In genomic region chr1:228515200-228515834, GRCh38 we compare ENCODE assay signal across 7 cellular contexts. TPM values are rescaled to one million over a fixed set of nuclear protein-coding genes. Genes with fewer than 3 reads are reported as not detected.
A peak's percentile ranks its signal among the peaks of the same experiment; 100 is the strongest.
DNase-seq lines count a peak whose midpoint lies in the region; ATAC-seq and TF ChIP-seq lines count a peak whose summit lies in the region.

No MANE protein-coding gene starts in this region.

- TF ChIP-seq CTCF in HEK293 (tag by site-specific recombination; IDR thresholded peaks at IDR 0.05) (peak; percentile 89), mesothelial cell of epicardium (IDR thresholded peaks at IDR 0.05; ENCODE audit: unreplicated experiment) (peak; percentile 66)

- no peaks in the 10 kb centered on the region for H3K9me3 ChIP-seq in HEK293 (ENCODE audit: control insufficient read depth, insufficient read depth, low read depth, low read length)

- POLR2A ChIA-PET in HEK293 (lab: Yijun Ruan, JAX), result no interaction called here

- peaks cover 1% of the 10 kb centered on the region for H3K9me3 Mint-ChIP-seq in mesothelial cell of epicardium

- no peak for ATAC-seq in GM21515 (IDR thresholded peaks at IDR 0.05; ENCODE audit: unreplicated experiment)

- no peak overlapping the region for H3K27ac Mint-ChIP-seq in mesothelial cell of epicardium

- H3K27ac ChIP-seq in HEK293 (ENCODE audit: extremely low read depth, low read depth, low read length) (no peak overlapping the region), caudate nucleus (ENCODE audit: low read depth, low read length) (no peak overlapping the region)

- no peak overlapping the region for H3K4me3 ChIP-seq in HEK293 (ENCODE audit: low read depth, low read length)

- no peaks in the 10 kb centered on the region for H3K36me3 ChIP-seq in HEK293 (ENCODE audit: control insufficient read depth in 2 of 2, insufficient read depth in 1 of 2, low read length in 2 of 2)

- no peak overlapping the region for H3K4me3 Mint-ChIP-seq in mesothelial cell of epicardium

- H3K27me3 Mint-ChIP-seq in mesothelial cell of epicardium (ENCODE audit: low read depth), result peaks cover 84% of the 10 kb centered on the region

- H3K4me1 Mint-ChIP-seq in mesothelial cell of epicardium, result no peaks in the 10 kb centered on the region

- CTCF ChIA-PET in HEK293 (lab: Yijun Ruan, JAX), result interaction anchor here (0.5 to 3.5 kb wide), 16 partner anchors 11 to 638 kb away, joined by 3 to 21 read pairs (median 4); no protein-coding TSS in a partner anchor

- no peaks in the 10 kb centered on the region for H3K36me3 Mint-ChIP-seq in mesothelial cell of epicardium

- DNase-seq in DMS114 treated with DMSO at 0.1 percent for 48 hours (lab: John Stamatoyannopoulos, UW; ENCODE audit: unreplicated experiment) (peak; percentile 45), SKM-1 (lab: John Stamatoyannopoulos, UW; ENCODE audit: unreplicated experiment) (peak; percentile 43), mesothelial cell of epicardium (ENCODE audit: low spot score in 2 of 2, unreplicated experiment in 2 of 2) (peak in 1 of 2 experiments; percentile 36), caudate nucleus (lab: John Stamatoyannopoulos, UW) (no peak)
- DNase-seq in effector CD4-positive, alpha-beta T cell, result peak; percentile 28

- H3K4me1 ChIP-seq in HEK293 (ENCODE audit: control insufficient read depth, insufficient read depth, low read length), result no peaks in the 10 kb centered on the region

TF ChIP-seq in HEK293, 187 proteins besides CTCF, POLR2A, EP300 and RAD21:
- TF ChIP-seq, protein P1, sequence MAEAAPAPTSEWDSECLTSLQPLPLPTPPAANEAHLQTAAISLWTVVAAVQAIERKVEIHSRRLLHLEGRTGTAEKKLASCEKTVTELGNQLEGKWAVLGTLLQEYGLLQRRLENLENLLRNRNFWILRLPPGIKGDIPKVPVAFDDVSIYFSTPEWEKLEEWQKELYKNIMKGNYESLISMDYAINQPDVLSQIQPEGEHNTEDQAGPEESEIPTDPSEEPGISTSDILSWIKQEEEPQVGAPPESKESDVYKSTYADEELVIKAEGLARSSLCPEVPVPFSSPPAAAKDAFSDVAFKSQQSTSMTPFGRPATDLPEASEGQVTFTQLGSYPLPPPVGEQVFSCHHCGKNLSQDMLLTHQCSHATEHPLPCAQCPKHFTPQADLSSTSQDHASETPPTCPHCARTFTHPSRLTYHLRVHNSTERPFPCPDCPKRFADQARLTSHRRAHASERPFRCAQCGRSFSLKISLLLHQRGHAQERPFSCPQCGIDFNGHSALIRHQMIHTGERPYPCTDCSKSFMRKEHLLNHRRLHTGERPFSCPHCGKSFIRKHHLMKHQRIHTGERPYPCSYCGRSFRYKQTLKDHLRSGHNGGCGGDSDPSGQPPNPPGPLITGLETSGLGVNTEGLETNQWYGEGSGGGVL (tag by site-specific recombination; IDR thresholded peaks at IDR 0.05), result no peak
- TF ChIP-seq WT1 (tag by site-specific recombination; IDR thresholded peaks at IDR 0.05), result 0 out of 2 replicates have a peak, but pooled peaks have one; percentile 7
- 0 out of 2 replicates have a peak, but pooled peaks have one; percentile 12 for TF ChIP-seq PRDM10 (tag by site-specific recombination; IDR thresholded peaks at IDR 0.05)
- no peak for TF ChIP-seq ZNF585B (tag by site-specific recombination; IDR thresholded peaks at IDR 0.05)
- TF ChIP-seq, protein P2, sequence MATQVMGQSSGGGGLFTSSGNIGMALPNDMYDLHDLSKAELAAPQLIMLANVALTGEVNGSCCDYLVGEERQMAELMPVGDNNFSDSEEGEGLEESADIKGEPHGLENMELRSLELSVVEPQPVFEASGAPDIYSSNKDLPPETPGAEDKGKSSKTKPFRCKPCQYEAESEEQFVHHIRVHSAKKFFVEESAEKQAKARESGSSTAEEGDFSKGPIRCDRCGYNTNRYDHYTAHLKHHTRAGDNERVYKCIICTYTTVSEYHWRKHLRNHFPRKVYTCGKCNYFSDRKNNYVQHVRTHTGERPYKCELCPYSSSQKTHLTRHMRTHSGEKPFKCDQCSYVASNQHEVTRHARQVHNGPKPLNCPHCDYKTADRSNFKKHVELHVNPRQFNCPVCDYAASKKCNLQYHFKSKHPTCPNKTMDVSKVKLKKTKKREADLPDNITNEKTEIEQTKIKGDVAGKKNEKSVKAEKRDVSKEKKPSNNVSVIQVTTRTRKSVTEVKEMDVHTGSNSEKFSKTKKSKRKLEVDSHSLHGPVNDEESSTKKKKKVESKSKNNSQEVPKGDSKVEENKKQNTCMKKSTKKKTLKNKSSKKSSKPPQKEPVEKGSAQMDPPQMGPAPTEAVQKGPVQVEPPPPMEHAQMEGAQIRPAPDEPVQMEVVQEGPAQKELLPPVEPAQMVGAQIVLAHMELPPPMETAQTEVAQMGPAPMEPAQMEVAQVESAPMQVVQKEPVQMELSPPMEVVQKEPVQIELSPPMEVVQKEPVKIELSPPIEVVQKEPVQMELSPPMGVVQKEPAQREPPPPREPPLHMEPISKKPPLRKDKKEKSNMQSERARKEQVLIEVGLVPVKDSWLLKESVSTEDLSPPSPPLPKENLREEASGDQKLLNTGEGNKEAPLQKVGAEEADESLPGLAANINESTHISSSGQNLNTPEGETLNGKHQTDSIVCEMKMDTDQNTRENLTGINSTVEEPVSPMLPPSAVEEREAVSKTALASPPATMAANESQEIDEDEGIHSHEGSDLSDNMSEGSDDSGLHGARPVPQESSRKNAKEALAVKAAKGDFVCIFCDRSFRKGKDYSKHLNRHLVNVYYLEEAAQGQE (tag by site-specific recombination; IDR thresholded peaks at IDR 0.05), result 0 out of 2 replicates have a peak, but pooled peaks have one; percentile 20
- peak; percentile 83 for TF ChIP-seq ZNF654 (tag by site-specific recombination; IDR thresholded peaks at IDR 0.05; ENCODE audit: low read depth)
- TF ChIP-seq PRDM1 (tag by site-specific recombination; IDR thresholded peaks at IDR 0.05), result peak; percentile 75
- TF ChIP-seq GFI1B (tag by site-specific recombination; IDR thresholded peaks at IDR 0.05), result 0 out of 2 replicates have a peak, but pooled peaks have one; percentile 26

RNA-seq across cellular contexts. Expression of gene RNF187, which starts 28.1 kb away (rescaled TPM):
- 83.0 to 85.1 TPM (median 84.3 TPM) in 3 replicates for total RNA-seq in mesothelial cell of epicardium

Comparison
In these comparisons a context has a peak if more than half of its experiments do, and no peak if none do; other contexts are left out.
1. DNase-seq: peak in DMS114 treated with DMSO at 0.1 percent for 48 hours (single experiment), SKM-1 (single experiment) and effector CD4-positive, alpha-beta T cell (single experiment); none in caudate nucleus (0 of 61).